In the genomic region with DNA sequence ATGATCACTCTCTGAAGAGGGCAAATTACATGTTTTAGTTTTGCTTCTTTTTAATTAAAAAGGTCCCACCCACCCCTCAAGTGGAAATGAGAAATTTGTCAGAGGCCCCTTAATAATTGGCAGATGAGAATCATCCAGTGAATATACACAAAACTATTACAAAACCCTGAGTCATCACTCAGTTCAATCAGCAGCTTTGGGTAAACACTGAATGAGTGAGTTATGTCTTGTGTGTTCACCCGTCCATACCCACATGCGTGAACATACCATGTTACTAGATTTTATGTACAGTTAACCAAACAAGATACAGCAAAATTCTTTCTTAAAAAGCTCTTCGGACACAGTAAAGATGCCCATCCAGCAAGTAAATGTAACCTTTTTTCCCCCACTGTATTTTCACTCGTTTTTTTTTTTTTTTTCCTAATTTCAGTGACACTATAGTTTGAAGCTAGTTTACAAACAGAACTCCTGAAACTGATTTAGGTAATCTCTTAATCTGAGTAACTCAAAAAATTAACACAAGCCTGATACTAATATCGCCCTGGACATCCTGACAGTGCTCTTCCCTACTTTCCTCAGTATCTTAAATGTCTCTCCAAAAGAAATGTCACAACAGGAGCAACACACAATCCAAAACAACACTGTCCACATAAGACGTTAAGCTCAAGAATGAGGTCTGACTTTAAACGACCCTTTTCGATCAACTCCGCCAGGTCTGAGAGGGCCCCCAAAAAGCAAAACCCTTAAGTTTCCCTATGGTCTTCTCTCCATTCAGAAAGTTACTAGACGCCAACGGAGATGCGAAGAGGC, we compare ENCODE assay signal across 1 cellular context.
TF ChIP-seq lines count a peak whose summit lies in the region.

No MANE protein-coding gene starts in this region.

TF ChIP-seq in GM23338, 12 proteins besides CTCF, POLR2A, EP300 and RAD21 (continued from another document):
- TF ChIP-seq, protein P1, sequence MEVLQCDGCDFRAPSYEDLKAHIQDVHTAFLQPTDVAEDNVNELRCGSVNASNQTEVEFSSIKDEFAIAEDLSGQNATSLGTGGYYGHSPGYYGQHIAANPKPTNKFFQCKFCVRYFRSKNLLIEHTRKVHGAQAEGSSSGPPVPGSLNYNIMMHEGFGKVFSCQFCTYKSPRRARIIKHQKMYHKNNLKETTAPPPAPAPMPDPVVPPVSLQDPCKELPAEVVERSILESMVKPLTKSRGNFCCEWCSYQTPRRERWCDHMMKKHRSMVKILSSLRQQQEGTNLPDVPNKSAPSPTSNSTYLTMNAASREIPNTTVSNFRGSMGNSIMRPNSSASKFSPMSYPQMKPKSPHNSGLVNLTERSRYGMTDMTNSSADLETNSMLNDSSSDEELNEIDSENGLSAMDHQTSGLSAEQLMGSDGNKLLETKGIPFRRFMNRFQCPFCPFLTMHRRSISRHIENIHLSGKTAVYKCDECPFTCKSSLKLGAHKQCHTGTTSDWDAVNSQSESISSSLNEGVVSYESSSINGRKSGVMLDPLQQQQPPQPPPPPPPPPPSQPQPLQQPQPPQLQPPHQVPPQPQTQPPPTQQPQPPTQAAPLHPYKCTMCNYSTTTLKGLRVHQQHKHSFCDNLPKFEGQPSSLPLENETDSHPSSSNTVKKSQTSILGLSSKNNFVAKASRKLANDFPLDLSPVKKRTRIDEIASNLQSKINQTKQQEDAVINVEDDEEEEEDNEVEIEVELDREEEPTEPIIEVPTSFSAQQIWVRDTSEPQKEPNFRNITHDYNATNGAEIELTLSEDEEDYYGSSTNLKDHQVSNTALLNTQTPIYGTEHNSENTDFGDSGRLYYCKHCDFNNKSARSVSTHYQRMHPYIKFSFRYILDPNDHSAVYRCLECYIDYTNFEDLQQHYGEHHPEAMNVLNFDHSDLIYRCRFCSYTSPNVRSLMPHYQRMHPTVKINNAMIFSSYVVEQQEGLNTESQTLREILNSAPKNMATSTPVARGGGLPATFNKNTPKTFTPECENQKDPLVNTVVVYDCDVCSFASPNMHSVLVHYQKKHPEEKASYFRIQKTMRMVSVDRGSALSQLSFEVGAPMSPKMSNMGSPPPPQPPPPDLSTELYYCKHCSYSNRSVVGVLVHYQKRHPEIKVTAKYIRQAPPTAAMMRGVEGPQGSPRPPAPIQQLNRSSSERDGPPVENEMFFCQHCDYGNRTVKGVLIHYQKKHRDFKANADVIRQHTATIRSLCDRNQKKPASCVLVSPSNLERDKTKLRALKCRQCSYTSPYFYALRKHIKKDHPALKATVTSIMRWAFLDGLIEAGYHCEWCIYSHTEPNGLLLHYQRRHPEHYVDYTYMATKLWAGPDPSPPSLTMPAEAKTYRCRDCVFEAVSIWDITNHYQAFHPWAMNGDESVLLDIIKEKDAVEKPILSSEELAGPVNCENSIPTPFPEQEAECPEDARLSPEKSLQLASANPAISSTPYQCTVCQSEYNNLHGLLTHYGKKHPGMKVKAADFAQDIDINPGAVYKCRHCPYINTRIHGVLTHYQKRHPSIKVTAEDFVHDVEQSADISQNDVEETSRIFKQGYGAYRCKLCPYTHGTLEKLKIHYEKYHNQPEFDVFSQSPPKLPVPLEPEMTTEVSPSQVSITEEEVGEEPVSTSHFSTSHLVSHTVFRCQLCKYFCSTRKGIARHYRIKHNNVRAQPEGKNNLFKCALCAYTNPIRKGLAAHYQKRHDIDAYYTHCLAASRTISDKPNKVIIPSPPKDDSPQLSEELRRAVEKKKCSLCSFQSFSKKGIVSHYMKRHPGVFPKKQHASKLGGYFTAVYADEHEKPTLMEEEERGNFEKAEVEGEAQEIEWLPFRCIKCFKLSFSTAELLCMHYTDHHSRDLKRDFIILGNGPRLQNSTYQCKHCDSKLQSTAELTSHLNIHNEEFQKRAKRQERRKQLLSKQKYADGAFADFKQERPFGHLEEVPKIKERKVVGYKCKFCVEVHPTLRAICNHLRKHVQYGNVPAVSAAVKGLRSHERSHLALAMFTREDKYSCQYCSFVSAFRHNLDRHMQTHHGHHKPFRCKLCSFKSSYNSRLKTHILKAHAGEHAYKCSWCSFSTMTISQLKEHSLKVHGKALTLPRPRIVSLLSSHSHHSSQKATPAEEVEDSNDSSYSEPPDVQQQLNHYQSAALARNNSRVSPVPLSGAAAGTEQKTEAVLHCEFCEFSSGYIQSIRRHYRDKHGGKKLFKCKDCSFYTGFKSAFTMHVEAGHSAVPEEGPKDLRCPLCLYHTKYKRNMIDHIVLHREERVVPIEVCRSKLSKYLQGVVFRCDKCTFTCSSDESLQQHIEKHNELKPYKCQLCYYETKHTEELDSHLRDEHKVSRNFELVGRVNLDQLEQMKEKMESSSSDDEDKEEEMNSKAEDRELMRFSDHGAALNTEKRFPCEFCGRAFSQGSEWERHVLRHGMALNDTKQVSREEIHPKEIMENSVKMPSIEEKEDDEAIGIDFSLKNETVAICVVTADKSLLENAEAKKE (CRISPR knock-in tag; IDR thresholded peaks at IDR 0.05) = no peak
- TF ChIP-seq CREB1 (CRISPR knock-in tag; IDR thresholded peaks at IDR 0.05; ENCODE audit: low read depth) = no peak
- TF ChIP-seq, protein P2, sequence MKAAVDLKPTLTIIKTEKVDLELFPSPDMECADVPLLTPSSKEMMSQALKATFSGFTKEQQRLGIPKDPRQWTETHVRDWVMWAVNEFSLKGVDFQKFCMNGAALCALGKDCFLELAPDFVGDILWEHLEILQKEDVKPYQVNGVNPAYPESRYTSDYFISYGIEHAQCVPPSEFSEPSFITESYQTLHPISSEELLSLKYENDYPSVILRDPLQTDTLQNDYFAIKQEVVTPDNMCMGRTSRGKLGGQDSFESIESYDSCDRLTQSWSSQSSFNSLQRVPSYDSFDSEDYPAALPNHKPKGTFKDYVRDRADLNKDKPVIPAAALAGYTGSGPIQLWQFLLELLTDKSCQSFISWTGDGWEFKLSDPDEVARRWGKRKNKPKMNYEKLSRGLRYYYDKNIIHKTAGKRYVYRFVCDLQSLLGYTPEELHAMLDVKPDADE (IDR thresholded peaks at IDR 0.05) = no peak
- TF ChIP-seq POLR2AphosphoS5 (IDR thresholded peaks at IDR 0.05; ENCODE audit: low read depth) = no peak
- TF ChIP-seq ZNF331 (CRISPR knock-in tag; IDR thresholded peaks at IDR 0.05; ENCODE audit: low read depth) = no peak
- TF ChIP-seq, protein P3, sequence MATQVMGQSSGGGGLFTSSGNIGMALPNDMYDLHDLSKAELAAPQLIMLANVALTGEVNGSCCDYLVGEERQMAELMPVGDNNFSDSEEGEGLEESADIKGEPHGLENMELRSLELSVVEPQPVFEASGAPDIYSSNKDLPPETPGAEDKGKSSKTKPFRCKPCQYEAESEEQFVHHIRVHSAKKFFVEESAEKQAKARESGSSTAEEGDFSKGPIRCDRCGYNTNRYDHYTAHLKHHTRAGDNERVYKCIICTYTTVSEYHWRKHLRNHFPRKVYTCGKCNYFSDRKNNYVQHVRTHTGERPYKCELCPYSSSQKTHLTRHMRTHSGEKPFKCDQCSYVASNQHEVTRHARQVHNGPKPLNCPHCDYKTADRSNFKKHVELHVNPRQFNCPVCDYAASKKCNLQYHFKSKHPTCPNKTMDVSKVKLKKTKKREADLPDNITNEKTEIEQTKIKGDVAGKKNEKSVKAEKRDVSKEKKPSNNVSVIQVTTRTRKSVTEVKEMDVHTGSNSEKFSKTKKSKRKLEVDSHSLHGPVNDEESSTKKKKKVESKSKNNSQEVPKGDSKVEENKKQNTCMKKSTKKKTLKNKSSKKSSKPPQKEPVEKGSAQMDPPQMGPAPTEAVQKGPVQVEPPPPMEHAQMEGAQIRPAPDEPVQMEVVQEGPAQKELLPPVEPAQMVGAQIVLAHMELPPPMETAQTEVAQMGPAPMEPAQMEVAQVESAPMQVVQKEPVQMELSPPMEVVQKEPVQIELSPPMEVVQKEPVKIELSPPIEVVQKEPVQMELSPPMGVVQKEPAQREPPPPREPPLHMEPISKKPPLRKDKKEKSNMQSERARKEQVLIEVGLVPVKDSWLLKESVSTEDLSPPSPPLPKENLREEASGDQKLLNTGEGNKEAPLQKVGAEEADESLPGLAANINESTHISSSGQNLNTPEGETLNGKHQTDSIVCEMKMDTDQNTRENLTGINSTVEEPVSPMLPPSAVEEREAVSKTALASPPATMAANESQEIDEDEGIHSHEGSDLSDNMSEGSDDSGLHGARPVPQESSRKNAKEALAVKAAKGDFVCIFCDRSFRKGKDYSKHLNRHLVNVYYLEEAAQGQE (IDR thresholded peaks at IDR 0.05; ENCODE audit: unreplicated experiment) = no peak
- TF ChIP-seq STAT1 (IDR thresholded peaks at IDR 0.05; ENCODE audit: unreplicated experiment) = no peak
- no peak for TF ChIP-seq ZNF114 (CRISPR knock-in tag; IDR thresholded peaks at IDR 0.05)
